Comparison of ENCODE assay signal across 1 cellular context in the genomic region with DNA sequence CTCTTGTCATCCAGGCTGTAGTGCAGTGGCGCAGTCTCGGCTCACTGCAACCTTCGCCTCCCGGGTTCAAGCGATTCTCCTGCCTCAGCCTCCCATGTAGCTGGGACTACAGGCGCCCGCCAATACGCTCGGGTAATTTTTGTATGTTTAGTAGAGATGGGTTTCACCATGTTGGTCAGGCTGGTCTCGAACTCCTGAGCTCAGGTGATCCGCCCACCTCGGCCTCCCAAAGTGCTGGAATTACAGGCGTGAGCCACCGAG.
A peak's percentile ranks its signal among the peaks of the same experiment; 100 is the strongest.
TF ChIP-seq lines count a peak whose summit lies in the region.

No MANE protein-coding gene starts in this region.

TF ChIP-seq in HepG2, 621 proteins besides CTCF, POLR2A, EP300 and RAD21:
- 0 out of 2 replicates have a peak, but pooled peaks have one; percentile 76 for TF ChIP-seq ZNF713 (CRISPR knock-in tag; IDR thresholded peaks at IDR 0.05)
- TF ChIP-seq, protein P1, sequence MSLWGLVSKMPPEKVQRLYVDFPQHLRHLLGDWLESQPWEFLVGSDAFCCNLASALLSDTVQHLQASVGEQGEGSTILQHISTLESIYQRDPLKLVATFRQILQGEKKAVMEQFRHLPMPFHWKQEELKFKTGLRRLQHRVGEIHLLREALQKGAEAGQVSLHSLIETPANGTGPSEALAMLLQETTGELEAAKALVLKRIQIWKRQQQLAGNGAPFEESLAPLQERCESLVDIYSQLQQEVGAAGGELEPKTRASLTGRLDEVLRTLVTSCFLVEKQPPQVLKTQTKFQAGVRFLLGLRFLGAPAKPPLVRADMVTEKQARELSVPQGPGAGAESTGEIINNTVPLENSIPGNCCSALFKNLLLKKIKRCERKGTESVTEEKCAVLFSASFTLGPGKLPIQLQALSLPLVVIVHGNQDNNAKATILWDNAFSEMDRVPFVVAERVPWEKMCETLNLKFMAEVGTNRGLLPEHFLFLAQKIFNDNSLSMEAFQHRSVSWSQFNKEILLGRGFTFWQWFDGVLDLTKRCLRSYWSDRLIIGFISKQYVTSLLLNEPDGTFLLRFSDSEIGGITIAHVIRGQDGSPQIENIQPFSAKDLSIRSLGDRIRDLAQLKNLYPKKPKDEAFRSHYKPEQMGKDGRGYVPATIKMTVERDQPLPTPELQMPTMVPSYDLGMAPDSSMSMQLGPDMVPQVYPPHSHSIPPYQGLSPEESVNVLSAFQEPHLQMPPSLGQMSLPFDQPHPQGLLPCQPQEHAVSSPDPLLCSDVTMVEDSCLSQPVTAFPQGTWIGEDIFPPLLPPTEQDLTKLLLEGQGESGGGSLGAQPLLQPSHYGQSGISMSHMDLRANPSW (CRISPR knock-in tag; IDR thresholded peaks at IDR 0.05; ENCODE audit: borderline replicate concordance) = 0 out of 2 replicates have a peak, but pooled peaks have one; percentile 5
- 0 out of 2 replicates have a peak, but pooled peaks have one; percentile 68 for TF ChIP-seq ZBTB42 (CRISPR knock-in tag; IDR thresholded peaks at IDR 0.05)
